Comparison of ENCODE assay signal across 28 cellular contexts in genomic region chr2:168290391-168290790, GRCh38.
"Had no signal": no experiment of that assay in that cellular context is flagged by ENCODE, and none has a peak within 500 bp of the region (broad histone marks: within the 10 kb centered on the region; RNA-seq: fewer than 3 reads in every experiment).

No MANE protein-coding gene starts in this region.

- H3K9me3 ChIP-seq: neutrophil, ovary, psoas muscle, right lobe of liver, sigmoid colon, stomach, thoracic aorta, thyroid gland, tibial nerve, upper lobe of left lung, vagina had no signal

- H3K27me3 ChIP-seq: neutrophil, ovary, right lobe of liver, sigmoid colon, stomach, thyroid gland, tibial nerve, upper lobe of left lung, vagina had no signal

- H3K27me3 Mint-ChIP-seq: naive thymus-derived CD4-positive, alpha-beta T cell; progenitor cell of endocrine pancreas; stimulated activated naive B cell treated with anti-CD40 and anti-IgM and Interleukin-4, amounts not matched to agents 10 μg/mL and 1 μg/mL and 100 μg/mL, for 72 hours; stimulated activated naive CD8-positive, alpha-beta T cell treated with anti-CD3 and anti-CD28 coated beads, Interleukin-15, Interleukin-2, amounts not matched to agents 100 ng/mL and 50 ng/mL, for 24 hours had no signal

- DNase-seq: naive thymus-derived CD4-positive, alpha-beta T cell; natural killer cell; occipital lobe; ovary; posterior cingulate gyrus; psoas muscle; right lobe of liver; sigmoid colon; small intestine; stimulated activated CD4-positive, alpha-beta T cell treated with anti-CD3 and anti-CD28 coated beads, Interleukin-15, amount 100 ng/mL, for 24 hours; stimulated activated CD4-positive, alpha-beta T cell treated with anti-CD3 and anti-CD28 coated beads, Interleukin-2, amount 100 ng/mL, for 24 hours; stimulated activated CD4-positive, alpha-beta T cell treated with anti-CD3 and anti-CD28 coated beads, Interleukin-2, amount 100 ng/mL, for 48 hours; stimulated activated CD4-positive, alpha-beta T cell treated with anti-CD3 and anti-CD28 coated beads, Interleukin-4, amount 100 ng/mL, for 24 hours; stimulated activated naive B cell treated with anti-CD40 and anti-IgM and Interleukin-4, amounts not matched to agents 10 μg/mL and 1 μg/mL and 100 μg/mL, for 72 hours; stimulated activated naive CD4-positive, alpha-beta T cell treated with Interleukin-2 at 50 U/mL for 16 hours; stomach; thyroid gland; trophoblast cell; upper lobe of left lung had no signal

- H3K36me3 Mint-ChIP-seq: naive thymus-derived CD4-positive, alpha-beta T cell; natural killer cell; stimulated activated effector memory CD8-positive, alpha-beta T cell treated with anti-CD3 and anti-CD28 coated beads, Interleukin-12 subunit alpha, Interleukin-12 subunit beta, amount 100 ng/mL, for 72 hours; stimulated activated naive B cell treated with anti-CD40 and anti-IgM and Interleukin-4, amounts not matched to agents 10 μg/mL and 1 μg/mL and 100 μg/mL, for 72 hours had no signal

- ATAC-seq: naive thymus-derived CD4-positive, alpha-beta T cell; natural killer cell; psoas muscle; right lobe of liver; stimulated activated effector memory CD8-positive, alpha-beta T cell treated with anti-CD3 and anti-CD28 coated beads, Interleukin-12 subunit alpha, Interleukin-12 subunit beta, amount 100 ng/mL, for 72 hours; stimulated activated naive B cell treated with anti-CD40 and anti-IgM and Interleukin-4, amounts not matched to agents 10 μg/mL and 1 μg/mL and 100 μg/mL, for 72 hours had no signal

- H2AFZ ChIP-seq: parathyroid adenoma had no signal

- H3K27ac ChIP-seq: neutrophil, ovary, parathyroid adenoma, psoas muscle, right lobe of liver, sigmoid colon, stomach, thoracic aorta, thyroid gland, tibial nerve, upper lobe of left lung, vagina had no signal

- H3K9ac ChIP-seq: parathyroid adenoma had no signal

- H3K9me3 Mint-ChIP-seq: natural killer cell; nephron; stimulated activated effector memory CD8-positive, alpha-beta T cell treated with anti-CD3 and anti-CD28 coated beads, Interleukin-12 subunit alpha, Interleukin-12 subunit beta, amount 100 ng/mL, for 72 hours; stimulated activated naive CD8-positive, alpha-beta T cell treated with anti-CD3 and anti-CD28 coated beads, Interleukin-15, Interleukin-2, amounts not matched to agents 100 ng/mL and 50 ng/mL, for 24 hours had no signal

- H3K4me3 ChIP-seq: ovary, psoas muscle, right lobe of liver, sigmoid colon, stomach, thoracic aorta, thyroid gland, tibial nerve, upper lobe of left lung, vagina had no signal

- H3K4me1 ChIP-seq: parathyroid adenoma, psoas muscle, right lobe of liver, sigmoid colon, stomach, thyroid gland, tibial nerve, upper lobe of left lung, vagina had no signal

- H3K36me3 ChIP-seq: neutrophil, ovary, right lobe of liver, sigmoid colon, stomach, thoracic aorta, thyroid gland, tibial nerve, upper lobe of left lung, vagina had no signal

- H3K27ac Mint-ChIP-seq: naive thymus-derived CD4-positive, alpha-beta T cell; natural killer cell; nephron; progenitor cell of endocrine pancreas; stimulated activated effector memory CD8-positive, alpha-beta T cell treated with anti-CD3 and anti-CD28 coated beads, Interleukin-12 subunit alpha, Interleukin-12 subunit beta, amount 100 ng/mL, for 72 hours; stimulated activated naive B cell treated with anti-CD40 and anti-IgM and Interleukin-4, amounts not matched to agents 10 μg/mL and 1 μg/mL and 100 μg/mL, for 72 hours; stimulated activated naive CD8-positive, alpha-beta T cell treated with anti-CD3 and anti-CD28 coated beads, Interleukin-15, Interleukin-2, amounts not matched to agents 100 ng/mL and 50 ng/mL, for 24 hours had no signal

- H3K4me1 Mint-ChIP-seq: natural killer cell; stimulated activated effector memory CD8-positive, alpha-beta T cell treated with anti-CD3 and anti-CD28 coated beads, Interleukin-12 subunit alpha, Interleukin-12 subunit beta, amount 100 ng/mL, for 72 hours; stimulated activated naive B cell treated with anti-CD40 and anti-IgM and Interleukin-4, amounts not matched to agents 10 μg/mL and 1 μg/mL and 100 μg/mL, for 72 hours had no signal

- H3K4me3 Mint-ChIP-seq: naive thymus-derived CD4-positive, alpha-beta T cell; natural killer cell; nephron; stimulated activated effector memory CD8-positive, alpha-beta T cell treated with anti-CD3 and anti-CD28 coated beads, Interleukin-12 subunit alpha, Interleukin-12 subunit beta, amount 100 ng/mL, for 72 hours; stimulated activated naive B cell treated with anti-CD40 and anti-IgM and Interleukin-4, amounts not matched to agents 10 μg/mL and 1 μg/mL and 100 μg/mL, for 72 hours; stimulated activated naive CD8-positive, alpha-beta T cell treated with anti-CD3 and anti-CD28 coated beads, Interleukin-15, Interleukin-2, amounts not matched to agents 100 ng/mL and 50 ng/mL, for 24 hours had no signal
